ENCODE assay signal across 9 cellular contexts in genomic region chr4:186722856-186723206, GRCh38. TPM values are rescaled to one million over a fixed set of nuclear protein-coding genes. Genes with fewer than 3 reads are reported as not detected.
DNase-seq lines count a peak whose midpoint lies in the region; TF ChIP-seq lines count a peak whose summit lies in the region.
"Had no signal": no experiment of that assay in that cellular context is flagged by ENCODE, and none has a peak within 500 bp of the region (broad histone marks: within the 10 kb centered on the region; RNA-seq: fewer than 3 reads in every experiment).

No MANE protein-coding gene starts in this region.

- H3K27ac ChIP-seq in BLaER1 = peak overlapping the region; percentile 95

- peaks cover 18% of the 10 kb centered on the region for H3K27me3 Mint-ChIP-seq in neural crest cell (ENCODE audit: low read depth)

- H3K36me3 ChIP-seq in BLaER1 = peaks cover 30% of the 10 kb centered on the region

- peaks cover 51% of the 10 kb centered on the region for H4K20me1 ChIP-seq in BLaER1

- peaks cover 10% of the 10 kb centered on the region for H3K36me3 Mint-ChIP-seq in neural crest cell (ENCODE audit: low read depth)

- H3K9me3 ChIP-seq in BLaER1 = peaks cover 35% of the 10 kb centered on the region

- peak overlapping the region; percentile 97 for H3K4me3 Mint-ChIP-seq in neural crest cell

- peaks cover 36% of the 10 kb centered on the region for H3K4me1 Mint-ChIP-seq in neural crest cell

- H3K4me1 ChIP-seq in BLaER1 = peaks cover 21% of the 10 kb centered on the region

- TF ChIP-seq CTCF in LNCaP clone FGC (IDR thresholded peaks at IDR 0.05; ENCODE audit: control insufficient read depth, extremely low read depth, insufficient read depth) = no peak
- TF ChIP-seq CTCF in epithelial cell of esophagus (IDR thresholded peaks at IDR 0.05; ENCODE audit: insufficient read depth, low read depth, low read length, missing control alignments) = no peak
- TF ChIP-seq CTCF in neural crest cell (conservative IDR thresholded peaks at IDR 0.05) = no peak

- peak overlapping the region; percentile 95 for H3K4me3 ChIP-seq in BLaER1
- peak overlapping the region; percentile 83 for H3K4me3 ChIP-seq in LNCaP clone FGC (ENCODE audit: low read depth, low read length)
- peak overlapping the region; percentile 75 for H3K4me3 ChIP-seq in epithelial cell of esophagus (ENCODE audit: low read length)
- H3K4me3 ChIP-seq: GM12878 had no signal

- peak overlapping the region; percentile 80 for H3K4me2 ChIP-seq in BLaER1

- peak overlapping the region; percentile 96 for H3K27ac Mint-ChIP-seq in neural crest cell (ENCODE audit: unreplicated experiment)

- H3K9ac ChIP-seq in BLaER1 = peak overlapping the region; percentile 94

- H3K9me3 Mint-ChIP-seq in neural crest cell = peaks cover 2% of the 10 kb centered on the region

- DNase-seq in LNCaP clone FGC (ENCODE audit: low read depth) (no peak), epithelial cell of esophagus (ENCODE audit: low read depth) (no peak), neural crest cell (ENCODE audit: low read depth, low spot score) (no peak), ureter (ENCODE audit: low spot score) (no peak), HK-2 (ENCODE audit: unreplicated experiment) (no peak), amniotic stem cell (lab: John Stamatoyannopoulos, UW) (no peak), AG20443 (ENCODE audit: low spot score) (no peak)

- H3K27me3 ChIP-seq in BLaER1 = no peaks in the 10 kb centered on the region

RNA-seq across cellular contexts. Expression of gene FAT1, which starts 0.8 kb away (rescaled TPM):
- total RNA-seq in neural crest cell = 127 and 130 TPM in 2 replicates
- total RNA-seq in ureter = 185 TPM
